In the genomic region with DNA sequence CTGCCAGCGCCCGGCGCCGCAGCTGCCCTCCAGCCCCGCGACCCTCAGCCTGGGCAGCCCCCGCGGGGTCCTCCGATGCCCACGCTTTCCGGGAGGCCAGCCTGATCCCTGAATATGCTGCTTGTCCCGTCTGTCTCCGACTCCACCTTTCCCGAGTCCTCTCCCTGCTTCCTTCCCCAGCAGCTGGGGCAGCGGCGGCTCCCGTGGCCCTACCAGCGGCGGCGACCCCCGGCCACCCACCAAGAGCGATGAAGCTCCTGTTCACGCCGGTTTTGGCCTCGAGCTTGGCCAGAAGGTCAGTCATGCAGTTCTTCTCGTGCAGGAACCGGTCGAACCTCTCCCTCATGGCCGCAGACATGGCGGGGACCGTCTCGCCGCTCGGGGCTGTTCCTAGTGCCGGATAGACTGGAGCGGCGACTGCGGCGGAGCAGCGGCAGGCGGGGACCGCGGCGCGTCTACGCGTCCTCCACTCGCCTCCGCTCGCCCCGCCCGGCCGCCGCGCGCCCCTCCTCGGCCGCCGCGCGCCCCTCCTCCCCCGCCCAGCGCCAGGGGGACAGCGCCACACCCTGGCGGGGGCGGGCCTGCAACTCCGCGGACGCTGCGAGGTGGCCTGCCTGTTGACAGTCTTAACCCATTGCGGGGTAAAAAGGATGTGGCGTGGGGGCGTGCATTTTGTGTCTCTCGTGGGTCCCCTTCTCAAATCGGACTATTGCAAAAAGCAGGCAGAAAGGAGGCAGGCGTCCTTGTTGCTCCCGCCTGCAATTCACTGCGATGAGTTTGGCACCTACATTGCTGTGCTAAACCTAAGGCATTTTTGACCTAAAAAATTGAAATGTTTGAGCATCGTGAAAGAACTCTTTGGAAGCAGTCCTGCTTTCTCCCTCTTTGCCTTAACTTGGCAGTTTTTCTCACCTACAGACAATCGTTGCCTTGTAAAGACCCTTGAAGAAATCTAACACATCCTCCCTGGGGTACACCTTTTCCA, we compare ENCODE assay signal across 8 cellular contexts. TPM values are rescaled to one million over a fixed set of nuclear protein-coding genes. Genes with fewer than 3 reads are reported as not detected.
DNase-seq lines count a peak whose midpoint lies in the region; ATAC-seq and TF ChIP-seq lines count a peak whose summit lies in the region.

Gene REEP5 (minus strand): TSS at position 395 of the 985 bp plus-strand sequence. CDS start 37 bp downstream, at position 358.

- peak; percentile 63 for ATAC-seq in HG03460 (IDR thresholded peaks at IDR 0.05; ENCODE audit: unreplicated experiment)

- peaks cover 62 to 76% (median 69%) of the 10 kb centered on the region in 10 experiments for H3K4me1 ChIP-seq in BLaER1 treated with 17β-estradiol and CSF1 and Interleukin-3, amounts not matched to agents 10 nM and 100 nM

- H3K4me3 ChIP-seq in BLaER1 treated with 17β-estradiol and CSF1 and Interleukin-3, amounts not matched to agents 10 nM and 100 nM = peak within 1 kb of the TSS; percentile 90 to 100 (median 97)
- peak within 1 kb of the TSS; percentile 97 for H3K4me3 ChIP-seq in lower leg skin (ENCODE audit: low read depth, poor library complexity, severe bottlenecking)

- peak within 1 kb of the TSS; percentile 82 to 95 (median 94) for H3K27ac ChIP-seq in BLaER1 treated with 17β-estradiol and CSF1 and Interleukin-3, amounts not matched to agents 10 nM and 100 nM

- H3K9ac ChIP-seq in BLaER1 treated with 17β-estradiol and CSF1 and Interleukin-3, amounts not matched to agents 10 nM and 100 nM = peak within 1 kb of the TSS; percentile 90 to 98 (median 94)

- no peak for TF ChIP-seq CTCF in lower leg skin (IDR thresholded peaks at IDR 0.05)

- peaks cover 25 to 34% (median 29%) of the 10 kb centered on the region in 11 experiments for H3K36me3 ChIP-seq in BLaER1 treated with 17β-estradiol and CSF1 and Interleukin-3, amounts not matched to agents 10 nM and 100 nM

- no peaks in the 10 kb centered on the region for H3K27me3 ChIP-seq in BLaER1 treated with 17β-estradiol and CSF1 and Interleukin-3, amounts not matched to agents 10 nM and 100 nM

- peak in 1 of 2 donors; percentile 51 for TF ChIP-seq POLR2A in lower leg skin (IDR thresholded peaks at IDR 0.05)

- WGBS in lower leg skin, 2 donors = 1% methylated on average over 36 to 74 of the region's 80 CpGs

- DNase-seq in GM19240 (ENCODE audit: insufficient read length, low spot score) (peak; percentile 35), NCI-H69 (lab: John Stamatoyannopoulos, UW) (peak; percentile 96), dermis microvascular lymphatic vessel endothelial cell (ENCODE audit: low read depth in 2 of 2) (peak; percentile 55 to 88), lower leg skin (ENCODE audit: low spot score in 2 of 2) (peak; percentile 74 to 95)
- DNase-seq in activated CD4-positive, alpha-beta T cell treated with anti-CD3 and anti-CD28 coated beads, Interleukin-2, amount 50 U/mL, for 48 hours = peak; percentile 80 to 85
- DNase-seq in stimulated activated CD4-positive, alpha-beta T cell treated with anti-CD3 and anti-CD28 coated beads, TNF-alpha, amount 100 ng/mL, for 1 hour (ENCODE audit: low read depth in 3 of 3, low spot score in 1 of 3) = peak; percentile 49 to 76 (median 75)

- peak within 1 kb of the TSS; percentile 76 to 97 (median 92) for H3K4me2 ChIP-seq in BLaER1 treated with 17β-estradiol and CSF1 and Interleukin-3, amounts not matched to agents 10 nM and 100 nM

- H4K20me1 ChIP-seq in BLaER1 treated with 17β-estradiol and CSF1 and Interleukin-3, amounts not matched to agents 10 nM and 100 nM = peaks cover 11 to 39% (median 26%) of the 10 kb centered on the region in 11 experiments; a peak in 18 of 22 replicates

- no peaks in the 10 kb centered on the region for H3K9me3 ChIP-seq in BLaER1 treated with 17β-estradiol and CSF1 and Interleukin-3, amounts not matched to agents 10 nM and 100 nM (replicated peaks in 1 of 11)

- intact Hi-C loops in lower leg skin (cut with DNase I; ENCODE audit: low total_unique reads) = no loop called here

RNA-seq across cellular contexts. Expression of gene REEP5, which starts in this region (rescaled TPM):
- total RNA-seq in dermis microvascular lymphatic vessel endothelial cell (57.4 and 66.5 TPM in 2 replicates), lower leg skin (10 to 100 TPM; 50.7 to 85.5 (median 74.4) TPM)

Comparison
In these comparisons a context has a peak if more than half of its experiments do, and no peak if none do; other contexts are left out.
1. Peak in every context shown above with its lines: DNase-seq, ATAC-seq, H3K4me3 ChIP-seq and H3K27ac ChIP-seq.
2. DNase-seq: peak in every context shown above with its lines; median percentile 96 in NCI-H69; 84 in lower leg skin; 82 in activated CD4-positive, alpha-beta T cell treated with anti-CD3 and anti-CD28 coated beads, Interleukin-2, amount 50 U/mL, for 48 hours; 75 in stimulated activated CD4-positive, alpha-beta T cell treated with anti-CD3 and anti-CD28 coated beads, TNF-alpha, amount 100 ng/mL, for 1 hour; 72 in dermis microvascular lymphatic vessel endothelial cell; 35 in GM19240.